ENCODE assay signal across 8 cellular contexts in genomic region chr1:157399984-157400382, GRCh38.
DNase-seq lines count a peak whose midpoint lies in the region; ATAC-seq and TF ChIP-seq lines count a peak whose summit lies in the region.
"Had no signal": no experiment of that assay in that cellular context is flagged by ENCODE, and none has a peak within 500 bp of the region (broad histone marks: within the 10 kb centered on the region; RNA-seq: fewer than 3 reads in every experiment).

No MANE protein-coding gene starts in this region.

- no peak overlapping the region for H3K27ac ChIP-seq in aorta (ENCODE audit: low read depth in 1 of 2, low read length in 2 of 2)
- H3K27ac ChIP-seq in left lung: no peak overlapping the region

- peak overlapping the region; percentile 28 to 50 for H3K27ac Mint-ChIP-seq in natural killer cell treated with Interleukin-12 subunit alpha and Interleukin-12 subunit beta and Interleukin-15 and Interleukin-18, amount 100 ng/mL, for 72 hours

- H3K9me3 ChIP-seq in aorta (ENCODE audit: control insufficient read depth, low read length) (no peaks in the 10 kb centered on the region), left lung (no peaks in the 10 kb centered on the region)

- WGBS in aorta, 2 donors: 42 to 46% methylated on average over 1 of the region's 1 CpG

- no peaks in the 10 kb centered on the region for H3K36me3 Mint-ChIP-seq in natural killer cell treated with Interleukin-12 subunit alpha and Interleukin-12 subunit beta and Interleukin-15 and Interleukin-18, amount 100 ng/mL, for 72 hours

- peak overlapping the region; percentile 57 for H3K4me3 Mint-ChIP-seq in natural killer cell treated with Interleukin-12 subunit alpha and Interleukin-12 subunit beta and Interleukin-15 and Interleukin-18, amount 100 ng/mL, for 72 hours

- peaks cover 7 to 22% of the 10 kb centered on the region in 2 donors for H3K27me3 Mint-ChIP-seq in natural killer cell treated with Interleukin-12 subunit alpha and Interleukin-12 subunit beta and Interleukin-15 and Interleukin-18, amount 100 ng/mL, for 72 hours

- no peaks in the 10 kb centered on the region for H3K9me3 Mint-ChIP-seq in natural killer cell treated with Interleukin-12 subunit alpha and Interleukin-12 subunit beta and Interleukin-15 and Interleukin-18, amount 100 ng/mL, for 72 hours

- H3K4me1 Mint-ChIP-seq in natural killer cell treated with Interleukin-12 subunit alpha and Interleukin-12 subunit beta and Interleukin-15 and Interleukin-18, amount 100 ng/mL, for 72 hours (ENCODE audit: low read depth in 2 of 2): peaks cover 49 to 60% of the 10 kb centered on the region in 2 donors

- H3K36me3 ChIP-seq in aorta (ENCODE audit: control insufficient read depth in 1 of 2, insufficient read depth in 2 of 2, low read length in 1 of 2) (no peaks in the 10 kb centered on the region), left lung (no peaks in the 10 kb centered on the region)

- intact Hi-C loops in aorta (cut with DNase I) (no loop called here), left lung (cut with DNase I) (no loop called here)

- no peak for TF ChIP-seq CTCF in left lung (IDR thresholded peaks at IDR 0.05)

- peak; percentile 38 for ATAC-seq in GM19043 (IDR thresholded peaks at IDR 0.05; ENCODE audit: low read depth, unreplicated experiment)
- peak; percentile 56 for ATAC-seq in HG02678 (IDR thresholded peaks at IDR 0.05; ENCODE audit: unreplicated experiment)
- ATAC-seq in natural killer cell treated with Interleukin-12 subunit alpha and Interleukin-12 subunit beta and Interleukin-15 and Interleukin-18, amount 100 ng/mL, for 72 hours: peak; percentile 98 to 100
- no peak for ATAC-seq in aorta (ENCODE audit: low FRiP score)
- no peak for ATAC-seq in left lung

- H3K4me1 ChIP-seq in aorta (ENCODE audit: control insufficient read depth in 1 of 2, insufficient read depth in 2 of 2, low read length in 2 of 2) (no peaks in the 10 kb centered on the region), left lung (peaks cover 0 to 17% of the 10 kb centered on the region in 2 donors)

- H3K4me3 ChIP-seq in aorta (ENCODE audit: low read length in 2 of 2): no peak overlapping the region
- no peak overlapping the region for H3K4me3 ChIP-seq in left lung

- DNase-seq in RKO (ENCODE audit: low spot score) (peak; percentile 3), aorta (no peak), left lung (no peak), NCI-H524 (lab: John Stamatoyannopoulos, UW) (no peak)
- peak; percentile 86 for DNase-seq in natural killer cell treated with Interleukin-12 subunit alpha and Interleukin-12 subunit beta and Interleukin-15 and Interleukin-18, amount 100 ng/mL, for 72 hours (ENCODE audit: low spot score)
- DNase-seq: activated CD8-positive, alpha-beta memory T cell treated with anti-CD3 and anti-CD28 coated beads, Interleukin-2, amount 50 U/mL, for 48 hours had no signal

- H3K27me3 ChIP-seq in aorta (ENCODE audit: control insufficient read depth in 1 of 2, insufficient read depth in 2 of 2, low read length in 1 of 2): no peaks in the 10 kb centered on the region
- peaks cover 0 to 10% of the 10 kb centered on the region in 2 donors for H3K27me3 ChIP-seq in left lung

Comparison
In these comparisons a context has a peak if more than half of its experiments do, and no peak if none do; other contexts are left out.
1. ATAC-seq: peak in GM19043 (single experiment), HG02678 (single experiment) and natural killer cell treated with Interleukin-12 subunit alpha and Interleukin-12 subunit beta and Interleukin-15 and Interleukin-18, amount 100 ng/mL, for 72 hours (2 of 2); none in aorta (single experiment) and left lung (single experiment).
2. DNase-seq: peak in RKO (single experiment) and natural killer cell treated with Interleukin-12 subunit alpha and Interleukin-12 subunit beta and Interleukin-15 and Interleukin-18, amount 100 ng/mL, for 72 hours (single experiment); none in aorta (0 of 2), left lung (0 of 2) and NCI-H524 (0 of 2).